ENCODE assay signal across 11 cellular contexts in genomic region chr6:80029442-80029841, GRCh38. TPM values are rescaled to one million over a fixed set of nuclear protein-coding genes. Genes with fewer than 3 reads are reported as not detected.
DNase-seq lines count a peak whose midpoint lies in the region; ATAC-seq and TF ChIP-seq lines count a peak whose summit lies in the region.
"Had no signal": no experiment of that assay in that cellular context is flagged by ENCODE, and none has a peak within 500 bp of the region (broad histone marks: within the 10 kb centered on the region; RNA-seq: fewer than 3 reads in every experiment).

No MANE protein-coding gene starts in this region.

- POLR2A ChIA-PET in MCF 10A (lab: Yijun Ruan, JAX) = interaction anchor here (1.3 kb wide), 1 partner anchor 77 kb away, joined by 8 read pairs; the partner anchor contains the start of gene BCKDHB

- no peaks in the 10 kb centered on the region for H3K27me3 Mint-ChIP-seq in MCF 10A (ENCODE audit: insufficient read depth, unreplicated experiment)
- no peaks in the 10 kb centered on the region for H3K27me3 Mint-ChIP-seq in stimulated activated naive B cell treated with anti-CD40 and anti-IgM and Interleukin-4, amounts not matched to agents 10 μg/mL and 1 μg/mL and 100 μg/mL, for 72 hours
- H3K27me3 Mint-ChIP-seq in endothelial cell (ENCODE audit: unreplicated experiment) = peaks cover 3% of the 10 kb centered on the region

- H3K36me3 Mint-ChIP-seq in MCF 10A (ENCODE audit: insufficient read depth, unreplicated experiment) (peaks cover 20% of the 10 kb centered on the region), endothelial cell (ENCODE audit: low read depth, unreplicated experiment) (peaks cover 4% of the 10 kb centered on the region)
- peaks cover 9 to 17% of the 10 kb centered on the region in 2 donors for H3K36me3 Mint-ChIP-seq in stimulated activated naive B cell treated with anti-CD40 and anti-IgM and Interleukin-4, amounts not matched to agents 10 μg/mL and 1 μg/mL and 100 μg/mL, for 72 hours

- CTCF ChIA-PET in MCF 10A (lab: Yijun Ruan, JAX) = interaction anchor here (0.6 to 1.1 kb wide), 2 partner anchors 9 to 267 kb away, joined by 3 read pairs; no protein-coding TSS in a partner anchor

- peak; percentile 86 for ATAC-seq in GM21825 (IDR thresholded peaks at IDR 0.05; ENCODE audit: unreplicated experiment)
- ATAC-seq in HG03442 (IDR thresholded peaks at IDR 0.05; ENCODE audit: unreplicated experiment) = peak; percentile 93
- ATAC-seq in stimulated activated naive B cell treated with anti-CD40 and anti-IgM and Interleukin-4, amounts not matched to agents 10 μg/mL and 1 μg/mL and 100 μg/mL, for 72 hours (replicated peaks) = peak; percentile 60 to 78
- ATAC-seq: left colon had no signal

- H3K27ac Mint-ChIP-seq in MCF 10A (ENCODE audit: low read depth, unreplicated experiment) = peak overlapping the region; percentile 17
- H3K27ac Mint-ChIP-seq in stimulated activated naive B cell treated with anti-CD40 and anti-IgM and Interleukin-4, amounts not matched to agents 10 μg/mL and 1 μg/mL and 100 μg/mL, for 72 hours = no peak overlapping the region
- no peak overlapping the region for H3K27ac Mint-ChIP-seq in endothelial cell (ENCODE audit: unreplicated experiment)

- H3K36me3 ChIP-seq in breast epithelium = no peaks in the 10 kb centered on the region

- intact Hi-C loops in MCF 10A (cut with micrococcal nuclease) (no loop called here), breast epithelium (cut with DNase I; ENCODE audit: low total_unique reads) (no loop called here)

- BruUV-seq in MCF 10A (replicated peaks; lab: Mats Ljungman, UMichigan) = no TSS peak

- TF ChIP-seq POLR2A in breast epithelium (IDR thresholded peaks at IDR 0.05) = no peak

- H3K4me3 ChIP-seq in breast epithelium = no peak overlapping the region

- H3K4me3 Mint-ChIP-seq in MCF 10A (ENCODE audit: unreplicated experiment) = no peak overlapping the region
- no peak overlapping the region for H3K4me3 Mint-ChIP-seq in stimulated activated naive B cell treated with anti-CD40 and anti-IgM and Interleukin-4, amounts not matched to agents 10 μg/mL and 1 μg/mL and 100 μg/mL, for 72 hours
- H3K4me3 Mint-ChIP-seq in endothelial cell (ENCODE audit: unreplicated experiment) = no peak overlapping the region

- no peaks in the 10 kb centered on the region for H3K9me3 ChIP-seq in breast epithelium

- DNase-seq in MCF 10A (ENCODE audit: unreplicated experiment) (no peak), breast epithelium (ENCODE audit: low spot score in 2 of 2) (no peak), NCI-H2081 treated with DMSO at 0.1 percent for 48 hours (lab: John Stamatoyannopoulos, UW) (no peak), endothelial cell (ENCODE audit: low spot score) (no peak), middle frontal gyrus (ENCODE audit: extremely low spot score, low spot score) (no peak)
- DNase-seq in stimulated activated naive B cell treated with anti-CD40 and anti-IgM and Interleukin-4, amounts not matched to agents 10 μg/mL and 1 μg/mL and 100 μg/mL, for 72 hours = no peak
- DNase-seq: erythroblast, left colon had no signal

- no peaks in the 10 kb centered on the region for H3K27me3 ChIP-seq in breast epithelium

- H3K4me1 Mint-ChIP-seq in MCF 10A (ENCODE audit: insufficient read depth, unreplicated experiment) = peaks cover 5% of the 10 kb centered on the region
- peaks cover 4 to 11% of the 10 kb centered on the region in 2 donors for H3K4me1 Mint-ChIP-seq in stimulated activated naive B cell treated with anti-CD40 and anti-IgM and Interleukin-4, amounts not matched to agents 10 μg/mL and 1 μg/mL and 100 μg/mL, for 72 hours
- no peaks in the 10 kb centered on the region for H3K4me1 Mint-ChIP-seq in endothelial cell (ENCODE audit: unreplicated experiment)

- TF ChIP-seq CTCF in MCF 10A (IDR thresholded peaks at IDR 0.05; ENCODE audit: unreplicated experiment) (no peak), breast epithelium (IDR thresholded peaks at IDR 0.05) (no peak), endothelial cell (IDR thresholded peaks at IDR 0.05; ENCODE audit: unreplicated experiment) (no peak)

- no peaks in the 10 kb centered on the region for H3K4me1 ChIP-seq in breast epithelium
- H3K4me1 ChIP-seq: parathyroid adenoma had no signal

- no peak overlapping the region for H3K27ac ChIP-seq in breast epithelium
- H3K27ac ChIP-seq: parathyroid adenoma had no signal

- H3K9me3 Mint-ChIP-seq in MCF 10A (ENCODE audit: unreplicated experiment) = no peaks in the 10 kb centered on the region
- no peaks in the 10 kb centered on the region for H3K9me3 Mint-ChIP-seq in stimulated activated naive B cell treated with anti-CD40 and anti-IgM and Interleukin-4, amounts not matched to agents 10 μg/mL and 1 μg/mL and 100 μg/mL, for 72 hours
- H3K9me3 Mint-ChIP-seq in endothelial cell (ENCODE audit: unreplicated experiment) = no peaks in the 10 kb centered on the region

RNA-seq across cellular contexts. Expression of gene TTK, which starts 25.0 kb away (rescaled TPM):
- total RNA-seq in MCF 10A (2022) (11.9 and 19.1 TPM in 2 replicates), breast epithelium (1 to 10 TPM in 2 of 3 donors, under 1 TPM in 1; 0.66 to 1.9 (median 1.5) TPM), endothelial cell (ENCODE audit: unreplicated experiment) (6.6 TPM)
